ENCODE assay signal across 28 cellular contexts in the genomic region with DNA sequence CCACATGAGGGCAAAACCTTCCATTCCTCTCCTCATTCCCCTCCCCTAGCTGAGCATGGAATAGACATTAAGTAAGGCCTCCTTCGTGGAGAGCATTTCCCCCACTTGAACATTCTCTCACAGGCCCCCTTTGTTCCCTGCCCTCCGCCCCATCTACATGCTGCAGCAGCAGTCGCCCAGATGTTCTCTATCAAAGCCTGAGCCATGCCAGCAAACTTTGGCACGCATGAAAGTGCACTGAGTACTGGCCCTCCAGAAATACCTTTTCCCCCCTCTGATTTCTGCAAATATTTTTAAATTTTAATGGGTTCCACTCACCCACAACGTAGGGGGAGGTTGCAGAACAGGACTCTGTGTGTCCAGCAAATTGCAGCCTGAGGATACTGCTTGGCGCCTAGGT.
"Had no signal": no experiment of that assay in that cellular context is flagged by ENCODE, and none has a peak within 500 bp of the region (broad histone marks: within the 10 kb centered on the region; RNA-seq: fewer than 3 reads in every experiment).

No MANE protein-coding gene starts in this region.

- H3K4me1 Mint-ChIP-seq: immature natural killer cell; mesothelial cell of epicardium; naive B cell; natural killer cell; neural progenitor cell; stimulated activated naive B cell treated with anti-CD40 and anti-IgM and Interleukin-4, amounts not matched to agents 10 μg/mL and 1 μg/mL and 100 μg/mL, for 72 hours had no signal

- H3K36me3 Mint-ChIP-seq: mesothelial cell of epicardium; natural killer cell; neural progenitor cell; stimulated activated naive B cell treated with anti-CD40 and anti-IgM and Interleukin-4, amounts not matched to agents 10 μg/mL and 1 μg/mL and 100 μg/mL, for 72 hours had no signal

- H3K9ac ChIP-seq: neural progenitor cell, parathyroid adenoma had no signal

- H3K4me3 Mint-ChIP-seq: immature natural killer cell; mesothelial cell of epicardium; naive B cell; natural killer cell; nephron progenitor cell; neural progenitor cell; stimulated activated naive B cell treated with anti-CD40 and anti-IgM and Interleukin-4, amounts not matched to agents 10 μg/mL and 1 μg/mL and 100 μg/mL, for 72 hours had no signal

- H3K9me3 ChIP-seq: left lung, neutrophil, right atrium auricular region, right lobe of liver, stomach, testis, thyroid gland, transverse colon, upper lobe of left lung, vagina had no signal

- DNase-seq: hypothalamus; immature natural killer cell; kidney; left colon; mesendoderm; naive B cell; natural killer cell; nephron progenitor cell; occipital lobe; right lobe of liver; stimulated activated CD4-positive, alpha-beta T cell treated with anti-CD3 and anti-CD28 coated beads, Interleukin-1b, Interleukin-23, amount 100 ng/mL, for 48 hours; stimulated activated CD4-positive, alpha-beta T cell treated with anti-CD3 and anti-CD28 coated beads, Interleukin-2, amount 100 ng/mL, for 48 hours; stimulated activated naive B cell treated with anti-CD40 and anti-IgM and Interleukin-4, amounts not matched to agents 10 μg/mL and 1 μg/mL and 100 μg/mL, for 72 hours; stimulated activated naive CD8-positive, alpha-beta T cell treated with anti-CD3 and anti-CD28 coated beads, Interleukin-15, Interleukin-2, amounts not matched to agents 100 U/mL and 50 U/mL, for 24 hours; stomach; testis; thyroid gland; transverse colon; upper lobe of left lung had no signal

- H2AFZ ChIP-seq: neural progenitor cell, parathyroid adenoma had no signal

- H3K4me1 ChIP-seq: left lung, neural progenitor cell, parathyroid adenoma, right atrium auricular region, right lobe of liver, stomach, testis, thyroid gland, transverse colon, upper lobe of left lung, vagina had no signal

- H3K4me2 ChIP-seq: neural progenitor cell, smooth muscle cell had no signal

- ATAC-seq: left colon; left lung; natural killer cell; right lobe of liver; stimulated activated naive B cell treated with anti-CD40 and anti-IgM and Interleukin-4, amounts not matched to agents 10 μg/mL and 1 μg/mL and 100 μg/mL, for 72 hours; stimulated activated naive CD8-positive, alpha-beta T cell treated with anti-CD3 and anti-CD28 coated beads, Interleukin-15, Interleukin-2, amounts not matched to agents 100 U/mL and 50 U/mL, for 24 hours had no signal

- H3K27ac ChIP-seq: left lung, neural progenitor cell, neutrophil, parathyroid adenoma, right atrium auricular region, right lobe of liver, stomach, testis, thyroid gland, transverse colon, upper lobe of left lung, vagina had no signal

- H3K4me3 ChIP-seq: left lung, lung, neural progenitor cell, right atrium auricular region, right lobe of liver, smooth muscle cell, stomach, testis, thyroid gland, transverse colon, upper lobe of left lung, vagina had no signal

- H3K9me3 Mint-ChIP-seq: mesothelial cell of epicardium; natural killer cell; neural progenitor cell; stimulated activated naive B cell treated with anti-CD40 and anti-IgM and Interleukin-4, amounts not matched to agents 10 μg/mL and 1 μg/mL and 100 μg/mL, for 72 hours had no signal

- H3K27me3 ChIP-seq: left lung, neural progenitor cell, neutrophil, right atrium auricular region, right lobe of liver, stomach, testis, thyroid gland, transverse colon, upper lobe of left lung, vagina had no signal

- H3K79me2 ChIP-seq: parathyroid adenoma had no signal

- H3K27ac Mint-ChIP-seq: immature natural killer cell; mesothelial cell of epicardium; natural killer cell; nephron progenitor cell; neural progenitor cell; stimulated activated naive B cell treated with anti-CD40 and anti-IgM and Interleukin-4, amounts not matched to agents 10 μg/mL and 1 μg/mL and 100 μg/mL, for 72 hours had no signal

- H3K36me3 ChIP-seq: left lung, neural progenitor cell, neutrophil, right atrium auricular region, right lobe of liver, stomach, thyroid gland, transverse colon, upper lobe of left lung, vagina had no signal
